Comparison of ENCODE assay signal across 1 cellular context in genomic region chr3:49411550-49411967, GRCh38.
TF ChIP-seq lines count a peak whose summit lies in the region.

No MANE protein-coding gene starts in this region.

TF ChIP-seq in neural cell, 6 proteins besides CTCF, POLR2A, EP300 and RAD21:
- TF ChIP-seq MXI1 (conservative IDR thresholded peaks at IDR 0.05; ENCODE audit: poor library complexity, severe bottlenecking), result no peak
- TF ChIP-seq TAF1 (IDR thresholded peaks at IDR 0.05; ENCODE audit: low read depth), result no peak
- TF ChIP-seq POLR2AphosphoS5 (IDR thresholded peaks at IDR 0.05), result peak; percentile 72
- no peak for TF ChIP-seq EZH2 (IDR thresholded peaks at IDR 0.05; ENCODE audit: borderline replicate concordance, insufficient read depth, low read length, poor library complexity, severe bottlenecking)
- TF ChIP-seq, protein P1, sequence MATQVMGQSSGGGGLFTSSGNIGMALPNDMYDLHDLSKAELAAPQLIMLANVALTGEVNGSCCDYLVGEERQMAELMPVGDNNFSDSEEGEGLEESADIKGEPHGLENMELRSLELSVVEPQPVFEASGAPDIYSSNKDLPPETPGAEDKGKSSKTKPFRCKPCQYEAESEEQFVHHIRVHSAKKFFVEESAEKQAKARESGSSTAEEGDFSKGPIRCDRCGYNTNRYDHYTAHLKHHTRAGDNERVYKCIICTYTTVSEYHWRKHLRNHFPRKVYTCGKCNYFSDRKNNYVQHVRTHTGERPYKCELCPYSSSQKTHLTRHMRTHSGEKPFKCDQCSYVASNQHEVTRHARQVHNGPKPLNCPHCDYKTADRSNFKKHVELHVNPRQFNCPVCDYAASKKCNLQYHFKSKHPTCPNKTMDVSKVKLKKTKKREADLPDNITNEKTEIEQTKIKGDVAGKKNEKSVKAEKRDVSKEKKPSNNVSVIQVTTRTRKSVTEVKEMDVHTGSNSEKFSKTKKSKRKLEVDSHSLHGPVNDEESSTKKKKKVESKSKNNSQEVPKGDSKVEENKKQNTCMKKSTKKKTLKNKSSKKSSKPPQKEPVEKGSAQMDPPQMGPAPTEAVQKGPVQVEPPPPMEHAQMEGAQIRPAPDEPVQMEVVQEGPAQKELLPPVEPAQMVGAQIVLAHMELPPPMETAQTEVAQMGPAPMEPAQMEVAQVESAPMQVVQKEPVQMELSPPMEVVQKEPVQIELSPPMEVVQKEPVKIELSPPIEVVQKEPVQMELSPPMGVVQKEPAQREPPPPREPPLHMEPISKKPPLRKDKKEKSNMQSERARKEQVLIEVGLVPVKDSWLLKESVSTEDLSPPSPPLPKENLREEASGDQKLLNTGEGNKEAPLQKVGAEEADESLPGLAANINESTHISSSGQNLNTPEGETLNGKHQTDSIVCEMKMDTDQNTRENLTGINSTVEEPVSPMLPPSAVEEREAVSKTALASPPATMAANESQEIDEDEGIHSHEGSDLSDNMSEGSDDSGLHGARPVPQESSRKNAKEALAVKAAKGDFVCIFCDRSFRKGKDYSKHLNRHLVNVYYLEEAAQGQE (IDR thresholded peaks at IDR 0.05; ENCODE audit: borderline replicate concordance), result peak; percentile 31
- TF ChIP-seq SMC3 (conservative IDR thresholded peaks at IDR 0.05; ENCODE audit: poor library complexity), result no peak
